Comparison of ENCODE assay signal across 1 cellular context in genomic region chr17:79074121-79074649, GRCh38.
TF ChIP-seq lines count a peak whose summit lies in the region.

No MANE protein-coding gene starts in this region.

TF ChIP-seq in SK-N-SH, 30 proteins besides CTCF, POLR2A, EP300 and RAD21:
- 0 out of 2 replicates have a peak, but pooled peaks have one; percentile 0 for TF ChIP-seq REST (IDR thresholded peaks at IDR 0.05; ENCODE audit: low read depth, low read length)
TF ChIP-seq in SK-N-SH: peak in this region for 1; not testable (repeated sequence) for 29.
